Comparison of ENCODE assay signal across 8 cellular contexts in the genomic region with DNA sequence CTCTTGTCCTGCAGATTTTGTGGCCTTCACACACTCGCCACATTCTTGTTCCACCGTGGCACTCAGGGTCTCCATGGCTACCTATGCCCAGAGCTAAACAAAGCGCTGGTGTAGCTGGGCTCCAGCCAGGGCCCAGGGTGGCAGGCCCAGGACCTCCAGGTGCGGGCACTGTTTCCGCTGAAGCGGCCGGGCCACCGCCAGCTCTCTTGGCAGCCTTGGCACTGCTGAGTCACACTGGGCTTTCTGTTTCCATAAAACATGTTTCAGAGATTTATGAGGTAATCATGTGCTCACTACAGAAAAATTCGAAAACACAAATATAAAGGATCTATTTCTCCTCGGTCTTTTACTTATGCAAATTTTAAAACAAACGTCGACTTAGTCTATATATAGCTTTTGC. TPM values are rescaled to one million over a fixed set of nuclear protein-coding genes. Genes with fewer than 3 reads are reported as not detected.
DNase-seq lines count a peak whose midpoint lies in the region; ATAC-seq and TF ChIP-seq lines count a peak whose summit lies in the region.
"Had no signal": no experiment of that assay in that cellular context is flagged by ENCODE, and none has a peak within 500 bp of the region (broad histone marks: within the 10 kb centered on the region; RNA-seq: fewer than 3 reads in every experiment).

No MANE protein-coding gene starts in this region.

- H3K4me3 ChIP-seq in GM23248 (no peak overlapping the region), OCI-LY3 (ENCODE audit: low read length) (peak overlapping the region; percentile 3)

- H3K9me3 Mint-ChIP-seq in stimulated activated naive CD8-positive, alpha-beta T cell treated with anti-CD3 and anti-CD28 coated beads, Interleukin-15, amount 100 ng/mL, for 72 hours, result no peaks in the 10 kb centered on the region
- H3K9me3 Mint-ChIP-seq: nephron had no signal

- no peaks in the 10 kb centered on the region for H3K79me2 ChIP-seq in GM23248 (ENCODE audit: insufficient read depth)
- no peaks in the 10 kb centered on the region for H3K79me2 ChIP-seq in OCI-LY3 (ENCODE audit: low read length)

- no peak for TF ChIP-seq CTCF in OCI-LY3 (IDR thresholded peaks at IDR 0.05; ENCODE audit: low read depth, low read length)

- H3K9me3 ChIP-seq in GM23248 (ENCODE audit: low read depth) (no peaks in the 10 kb centered on the region), OCI-LY3 (ENCODE audit: insufficient read depth, low read length) (no peaks in the 10 kb centered on the region)

- H3K4me2 ChIP-seq in GM23248 (ENCODE audit: unreplicated experiment) (peak overlapping the region; percentile 43), OCI-LY3 (ENCODE audit: low read length) (peak overlapping the region; percentile 51)

- no peak overlapping the region for H3K4me3 Mint-ChIP-seq in stimulated activated naive CD8-positive, alpha-beta T cell treated with anti-CD3 and anti-CD28 coated beads, Interleukin-15, amount 100 ng/mL, for 72 hours
- H3K4me3 Mint-ChIP-seq: nephron had no signal

- H3K27me3 ChIP-seq in GM23248 (replicated peaks; ENCODE audit: insufficient read depth), result peaks cover 15% of the 10 kb centered on the region; the same call in 1 of the 2 replicates
- H3K27me3 ChIP-seq in OCI-LY3 (ENCODE audit: low read depth, low read length), result peaks cover 18% of the 10 kb centered on the region

- H3F3A ChIP-seq in GM23248 (ENCODE audit: insufficient read depth), result no peaks in the 10 kb centered on the region

- H3K4me1 Mint-ChIP-seq in stimulated activated naive CD8-positive, alpha-beta T cell treated with anti-CD3 and anti-CD28 coated beads, Interleukin-15, amount 100 ng/mL, for 72 hours, result peaks cover 10% of the 10 kb centered on the region

- H3K4me1 ChIP-seq in GM23248 (ENCODE audit: insufficient read depth) (peaks cover 5% of the 10 kb centered on the region), OCI-LY3 (ENCODE audit: low read length) (peaks cover 41% of the 10 kb centered on the region)

- 10 to 21% methylated on average over 12 of the region's 12 CpGs for WGBS in GM23248 (ENCODE audit: low coverage in 1 of 2, low lambda C conversion rate in 2 of 2, missing lambda C conversion rate in 2 of 2), 2 experiments

- H3K27ac ChIP-seq in GM23248 (no peak overlapping the region), OCI-LY3 (ENCODE audit: low read length) (peak overlapping the region; percentile 2; the same call in 1 of the 2 replicates)

- in situ Hi-C loops in GM23248 (cut with MboI), result loop anchor here (5.0 kb wide), 1 partner anchor 84 kb away; no protein-coding TSS in a partner anchor

- no peaks in the 10 kb centered on the region for H3K9me2 ChIP-seq in GM23248 (ENCODE audit: insufficient read depth)

- H3K36me3 ChIP-seq in GM23248 (ENCODE audit: low read depth) (no peaks in the 10 kb centered on the region), OCI-LY3 (replicated peaks; ENCODE audit: low read depth, low read length) (no peaks in the 10 kb centered on the region)

- H4K20me1 ChIP-seq in GM23248 (ENCODE audit: insufficient read depth) (no peaks in the 10 kb centered on the region), OCI-LY3 (ENCODE audit: insufficient read depth, low read length) (no peaks in the 10 kb centered on the region)

- no peak overlapping the region for H3K9ac ChIP-seq in GM23248
- peak overlapping the region; percentile 27; the same call in 1 of the 2 replicates for H3K9ac ChIP-seq in OCI-LY3 (ENCODE audit: low read length)

- H2AFZ ChIP-seq in GM23248 (no peak overlapping the region), OCI-LY3 (ENCODE audit: low read depth, low read length) (peak overlapping the region; percentile 3; the same call in 1 of the 2 replicates)

- peak; percentile 42 for ATAC-seq in stimulated activated naive CD8-positive, alpha-beta T cell treated with anti-CD3 and anti-CD28 coated beads, Interleukin-15, amount 100 ng/mL, for 72 hours
- ATAC-seq in GM21528 (IDR thresholded peaks at IDR 0.05; ENCODE audit: low FRiP score, unreplicated experiment) (no peak), HG03095 (IDR thresholded peaks at IDR 0.05; ENCODE audit: unreplicated experiment) (no peak)

- no peak overlapping the region for H3K27ac Mint-ChIP-seq in stimulated activated naive CD8-positive, alpha-beta T cell treated with anti-CD3 and anti-CD28 coated beads, Interleukin-15, amount 100 ng/mL, for 72 hours

- peaks cover 58% of the 10 kb centered on the region for H3K27me3 Mint-ChIP-seq in stimulated activated naive CD8-positive, alpha-beta T cell treated with anti-CD3 and anti-CD28 coated beads, Interleukin-15, amount 100 ng/mL, for 72 hours

- peak; percentile 81 for DNase-seq in GM23248
- DNase-seq in fibroblast of the conjunctiva (ENCODE audit: low read depth), result peak; percentile 38
- no peak for DNase-seq in stimulated activated naive CD8-positive, alpha-beta T cell treated with anti-CD3 and anti-CD28 coated beads, Interleukin-15, amount 100 ng/mL, for 72 hours
- no peak for DNase-seq in activated T-cell treated with anti-CD3 and anti-CD28 coated beads, Interleukin-2, amount 50 U/mL, for 1 hour

RNA-seq across cellular contexts. Expression of a gene that starts 51.3 kb away (rescaled TPM):
- not detected in 2 replicates for total RNA-seq in GM23248 (2014; rRNA removed; shearing (Covaris generic))
- polyA plus RNA-seq in GM23248 (2016; fragmentation: Nextera tagmentation; extraction: Ambion mirVana), result not detected in 2 replicates

Comparison
In these comparisons a context has a peak if more than half of its experiments do, and no peak if none do; other contexts are left out.
1. DNase-seq: peak in GM23248 (single experiment) and fibroblast of the conjunctiva (single experiment); none in stimulated activated naive CD8-positive, alpha-beta T cell treated with anti-CD3 and anti-CD28 coated beads, Interleukin-15, amount 100 ng/mL, for 72 hours (0 of 2) and activated T-cell treated with anti-CD3 and anti-CD28 coated beads, Interleukin-2, amount 50 U/mL, for 1 hour (single experiment).